Comparison of ENCODE assay signal across 2 cellular contexts in genomic region chr19:6516659-6517291, GRCh38.
A peak's percentile ranks its signal among the peaks of the same experiment; 100 is the strongest.
TF ChIP-seq lines count a peak whose summit lies in the region.

No MANE protein-coding gene starts in this region.

TF ChIP-seq in A549, 52 proteins besides CTCF, POLR2A, EP300 and RAD21:
- TF ChIP-seq PBX3 (IDR thresholded peaks at IDR 0.05) (no peak), PHF8 (IDR thresholded peaks at IDR 0.05; ENCODE audit: borderline replicate concordance, low read depth) (0 out of 2 replicates have a peak, but pooled peaks have one; percentile 23), TFCP2L1 (CRISPR knock-in tag; IDR thresholded peaks at IDR 0.05) (no peak), SMC3 (IDR thresholded peaks at IDR 0.05) (peak; percentile 93), MAX (IDR thresholded peaks at IDR 0.05) (peak; percentile 11; the same call in 1 of the 2 replicates), ZNF302 (CRISPR knock-in tag; IDR thresholded peaks at IDR 0.05) (no peak), KDM5A (IDR thresholded peaks at IDR 0.05) (peak; percentile 50; the same call in 1 of the 2 replicates), RFX5 (IDR thresholded peaks at IDR 0.05) (no peak), E2F6 (IDR thresholded peaks at IDR 0.05; ENCODE audit: borderline replicate concordance, low read depth) (0 out of 2 replicates have a peak, but pooled peaks have one; percentile 62)

TF ChIP-seq in H1, 55 proteins besides CTCF, POLR2A, EP300 and RAD21:
- TF ChIP-seq MAFK (IDR thresholded peaks at IDR 0.05; ENCODE audit: low read depth, low read length) = no peak
- TF ChIP-seq CBX5 (IDR thresholded peaks at IDR 0.05; ENCODE audit: low read depth, low read length) = no peak
- TF ChIP-seq YY1 (IDR thresholded peaks at IDR 0.05; ENCODE audit: low read depth, low read length) = peak; percentile 56; the same call in 1 of the 2 replicates
- no peak for TF ChIP-seq NRF1 (IDR thresholded peaks at IDR 0.05; ENCODE audit: low read depth, low read length)
- TF ChIP-seq ATF3 (IDR thresholded peaks at IDR 0.05; ENCODE audit: insufficient read depth, low read depth, low read length) = 0 out of 2 replicates have a peak, but pooled peaks have one; percentile 12
- TF ChIP-seq PHF8 (conservative IDR thresholded peaks at IDR 0.05; ENCODE audit: low read depth, low read length) = 0 out of 2 replicates have a peak, but pooled peaks have one; percentile 32
- TF ChIP-seq SRF (IDR thresholded peaks at IDR 0.05; ENCODE audit: low read depth, low read length) = no peak
- TF ChIP-seq HDAC2 (IDR thresholded peaks at IDR 0.05; ENCODE audit: borderline replicate concordance in 1 of 2, low read depth in 2 of 2, low read length in 2 of 2) = peak; percentile 67 to 69; a peak in 3 of 4 replicates
- TF ChIP-seq RBBP5 (IDR thresholded peaks at IDR 0.05; ENCODE audit: borderline replicate concordance, low read depth, low read length) = 0 out of 2 replicates have a peak, but pooled peaks have one; percentile 49
- no peak for TF ChIP-seq SIX5 (IDR thresholded peaks at IDR 0.05; ENCODE audit: low read depth, low read length)
- peak; percentile 65; the same call in 1 of the 2 replicates for TF ChIP-seq GABPA (IDR thresholded peaks at IDR 0.05; ENCODE audit: borderline replicate concordance, insufficient read depth, low read length)
- TF ChIP-seq SP1 (IDR thresholded peaks at IDR 0.05; ENCODE audit: low read depth, low read length) = no peak
- peak; percentile 93 for TF ChIP-seq KDM4A (IDR thresholded peaks at IDR 0.05; ENCODE audit: low read depth, low read length, severe bottlenecking)
- TF ChIP-seq MAX (IDR thresholded peaks at IDR 0.05) = peak; percentile 64
- peak; percentile 90 for TF ChIP-seq E2F6 (IDR thresholded peaks at IDR 0.05)
- TF ChIP-seq SIN3A (conservative IDR thresholded peaks at IDR 0.05 in 1 of 2, IDR thresholded peaks at IDR 0.05 in 1 of 2; ENCODE audit: low read depth in 1 of 2, low read length in 2 of 2) = peak; percentile 14 to 65; a peak in 1 of 4 replicates
